In the genomic region with DNA sequence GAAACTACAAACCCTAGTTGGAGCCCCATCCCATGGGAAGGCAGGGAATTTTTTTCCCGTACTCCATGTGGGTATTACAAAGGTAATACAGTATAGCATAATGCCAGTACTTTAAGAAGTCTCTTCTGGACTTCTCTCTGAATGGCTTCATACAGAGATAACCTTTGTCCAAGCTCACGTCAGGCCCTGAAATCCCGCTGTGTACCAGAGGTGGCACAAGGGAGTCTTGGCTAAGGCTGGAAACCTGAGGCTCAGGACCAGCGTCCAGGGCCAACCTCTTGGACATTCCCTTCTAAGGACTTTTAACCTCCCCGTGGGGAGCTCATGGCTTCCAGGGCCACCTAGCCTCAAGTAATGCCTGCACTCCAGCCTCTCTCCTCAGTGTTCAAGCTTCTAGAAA, we compare ENCODE assay signal across 13 cellular contexts.
DNase-seq lines count a peak whose midpoint lies in the region; ATAC-seq, FAIRE-seq and TF ChIP-seq lines count a peak whose summit lies in the region.
"Had no signal": no experiment of that assay in that cellular context is flagged by ENCODE, and none has a peak within 500 bp of the region (broad histone marks: within the 10 kb centered on the region; RNA-seq: fewer than 3 reads in every experiment).

No MANE protein-coding gene starts in this region.

- no peaks in the 10 kb centered on the region for H4K20me1 ChIP-seq in Loucy (ENCODE audit: insufficient read depth, low read length, poor library complexity, severe bottlenecking)

- peak; percentile 30; the same call in 2 of the 3 replicates for TF ChIP-seq CTCF in GM12872 (IDR thresholded peaks at IDR 0.05; ENCODE audit: insufficient read depth, low read depth, low read length)
- peak; percentile 37; the same call in 1 of the 2 replicates for TF ChIP-seq CTCF in Loucy (conservative IDR thresholded peaks at IDR 0.05; ENCODE audit: low read length)
- TF ChIP-seq CTCF in chondrocyte (IDR thresholded peaks at IDR 0.05), result peak; percentile 32
- TF ChIP-seq CTCF in nephron progenitor cell (IDR thresholded peaks at IDR 0.05), result peak; percentile 21
- TF ChIP-seq CTCF in kidney (IDR thresholded peaks at IDR 0.05; ENCODE audit: borderline replicate concordance, extremely low read depth, insufficient read depth), result no peak

- H3K79me2 ChIP-seq in Loucy (ENCODE audit: insufficient read depth, low read length), result no peaks in the 10 kb centered on the region

- H3K4me3 ChIP-seq in Loucy (ENCODE audit: low read length, poor library complexity, severe bottlenecking) (no peak overlapping the region), kidney (ENCODE audit: low read length in 2 of 2) (no peak overlapping the region)

- H2AFZ ChIP-seq in Loucy (ENCODE audit: low read length), result no peak overlapping the region

- H3K4me1 Mint-ChIP-seq in chondrocyte (ENCODE audit: low read depth), result no peaks in the 10 kb centered on the region
- H3K4me1 Mint-ChIP-seq in nephron progenitor cell, result peaks cover 26% of the 10 kb centered on the region
- H3K4me1 Mint-ChIP-seq: activated naive CD4-positive, alpha-beta T cell treated with anti-CD3 and anti-CD28 coated beads, Interleukin-2, amount 50 U/mL, for 24 hours; naive thymus-derived CD4-positive, alpha-beta T cell; stimulated activated memory B cell treated with anti-CD40 and anti-IgM and Interleukin-4, amounts not matched to agents 10 μg/mL and 1 μg/mL and 100 μg/mL, for 72 hours had no signal

- no peaks in the 10 kb centered on the region for H3K4me1 ChIP-seq in Loucy (ENCODE audit: insufficient read depth, low read length, poor library complexity, severe bottlenecking)
- H3K4me1 ChIP-seq in kidney (ENCODE audit: control insufficient read depth in 1 of 2, insufficient read depth in 1 of 2, low read depth in 1 of 2, low read length in 2 of 2), result no peaks in the 10 kb centered on the region

- no peak overlapping the region for H3K27ac Mint-ChIP-seq in chondrocyte (ENCODE audit: unreplicated experiment)
- no peak overlapping the region for H3K27ac Mint-ChIP-seq in nephron progenitor cell
- H3K27ac Mint-ChIP-seq: activated naive CD4-positive, alpha-beta T cell treated with anti-CD3 and anti-CD28 coated beads, Interleukin-2, amount 50 U/mL, for 24 hours; naive thymus-derived CD4-positive, alpha-beta T cell; stimulated activated memory B cell treated with anti-CD40 and anti-IgM and Interleukin-4, amounts not matched to agents 10 μg/mL and 1 μg/mL and 100 μg/mL, for 72 hours had no signal

- no peak for FAIRE-seq in kidney (lab: Jason Lieb, UNC)

- no peak overlapping the region for H3K4me2 ChIP-seq in Loucy (ENCODE audit: low read depth, low read length, poor library complexity, severe bottlenecking)

- no peaks in the 10 kb centered on the region for H3K27me3 ChIP-seq in Loucy (ENCODE audit: insufficient read depth, low read length, poor library complexity, severe bottlenecking)

- no peak overlapping the region for H3K27ac ChIP-seq in kidney (ENCODE audit: low read depth in 2 of 2, low read length in 2 of 2)

- H3F3A ChIP-seq in Loucy (ENCODE audit: low read depth), result no peaks in the 10 kb centered on the region

- H3K9me3 Mint-ChIP-seq in chondrocyte (ENCODE audit: low read depth) (peaks cover 2% of the 10 kb centered on the region), nephron progenitor cell (no peaks in the 10 kb centered on the region)
- H3K9me3 Mint-ChIP-seq: stimulated activated memory B cell treated with anti-CD40 and anti-IgM and Interleukin-4, amounts not matched to agents 10 μg/mL and 1 μg/mL and 100 μg/mL, for 72 hours had no signal

- ATAC-seq in HG03139 (IDR thresholded peaks at IDR 0.05; ENCODE audit: unreplicated experiment), result no peak
- ATAC-seq: naive thymus-derived CD4-positive, alpha-beta T cell; stimulated activated memory B cell treated with anti-CD40 and anti-IgM and Interleukin-4, amounts not matched to agents 10 μg/mL and 1 μg/mL and 100 μg/mL, for 72 hours had no signal

- no peaks in the 10 kb centered on the region for H3K9me3 ChIP-seq in Loucy (ENCODE audit: insufficient read depth, low read depth, low read length)
- peaks cover 0 to 4% of the 10 kb centered on the region in 2 donors for H3K9me3 ChIP-seq in kidney (ENCODE audit: control insufficient read depth in 1 of 2, low read length in 2 of 2)

- no peaks in the 10 kb centered on the region for H3K36me3 ChIP-seq in Loucy (ENCODE audit: insufficient read depth, low read length)
- H3K36me3 ChIP-seq in kidney (ENCODE audit: control insufficient read depth in 1 of 2, insufficient read depth in 2 of 2, low read length in 2 of 2), result no peaks in the 10 kb centered on the region

- no peak overlapping the region for H3K9ac ChIP-seq in Loucy (ENCODE audit: low read depth, low read length, poor library complexity, severe bottlenecking)
- no peak overlapping the region for H3K9ac ChIP-seq in kidney (ENCODE audit: low read length in 2 of 2)

- H3K4me3 Mint-ChIP-seq in chondrocyte (ENCODE audit: unreplicated experiment) (no peak overlapping the region), nephron progenitor cell (no peak overlapping the region)
- H3K4me3 Mint-ChIP-seq: activated naive CD4-positive, alpha-beta T cell treated with anti-CD3 and anti-CD28 coated beads, Interleukin-2, amount 50 U/mL, for 24 hours; naive thymus-derived CD4-positive, alpha-beta T cell; stimulated activated memory B cell treated with anti-CD40 and anti-IgM and Interleukin-4, amounts not matched to agents 10 μg/mL and 1 μg/mL and 100 μg/mL, for 72 hours had no signal

- intact Hi-C loops in kidney (cut with DNase I), result no loop called here

- H3K36me3 Mint-ChIP-seq in chondrocyte (ENCODE audit: low read depth), result no peaks in the 10 kb centered on the region
- no peaks in the 10 kb centered on the region for H3K36me3 Mint-ChIP-seq in nephron progenitor cell (ENCODE audit: low read depth)
- H3K36me3 Mint-ChIP-seq: activated naive CD4-positive, alpha-beta T cell treated with anti-CD3 and anti-CD28 coated beads, Interleukin-2, amount 50 U/mL, for 24 hours; naive thymus-derived CD4-positive, alpha-beta T cell; stimulated activated memory B cell treated with anti-CD40 and anti-IgM and Interleukin-4, amounts not matched to agents 10 μg/mL and 1 μg/mL and 100 μg/mL, for 72 hours had no signal

- no peaks in the 10 kb centered on the region for H3K9me2 ChIP-seq in Loucy (replicated peaks; ENCODE audit: low read depth, low read length)

- DNase-seq in chondrocyte (ENCODE audit: low spot score), result no peak
- DNase-seq in nephron progenitor cell, result peak; percentile 12
- no peak for DNase-seq in GM03348 (ENCODE audit: low spot score)
- no peak for DNase-seq in kidney
- DNase-seq in activated CD4-positive, alpha-beta T cell treated with anti-CD3 and anti-CD28 coated beads for 1 hour, result no peak
- DNase-seq: activated CD4-positive, alpha-beta T cell treated with anti-CD3 and anti-CD28 coated beads, Interleukin-2, amount 50 U/mL, for 4 hours; naive thymus-derived CD4-positive, alpha-beta T cell; NCI-H2171 had no signal

- H3K27me3 Mint-ChIP-seq in chondrocyte (ENCODE audit: low read depth), result peaks cover 11% of the 10 kb centered on the region
- H3K27me3 Mint-ChIP-seq in nephron progenitor cell (ENCODE audit: low read depth, poor library complexity), result no peaks in the 10 kb centered on the region
- H3K27me3 Mint-ChIP-seq: activated naive CD4-positive, alpha-beta T cell treated with anti-CD3 and anti-CD28 coated beads, Interleukin-2, amount 50 U/mL, for 24 hours; naive thymus-derived CD4-positive, alpha-beta T cell; stimulated activated memory B cell treated with anti-CD40 and anti-IgM and Interleukin-4, amounts not matched to agents 10 μg/mL and 1 μg/mL and 100 μg/mL, for 72 hours had no signal
